ENCODE assay signal across 11 cellular contexts in genomic region chr3:192830279-192831110, GRCh38.
DNase-seq lines count a peak whose midpoint lies in the region; ATAC-seq, FAIRE-seq and TF ChIP-seq lines count a peak whose summit lies in the region.
"Had no signal": no experiment of that assay in that cellular context is flagged by ENCODE, and none has a peak within 500 bp of the region (broad histone marks: within the 10 kb centered on the region; RNA-seq: fewer than 3 reads in every experiment).

No MANE protein-coding gene starts in this region.

- H3K27ac ChIP-seq in testis (peak overlapping the region in 1 of 2 donors; percentile 0), adrenal gland (peak overlapping the region in 1 of 5 donors; percentile 11)

- TF ChIP-seq POLR2A in testis (IDR thresholded peaks at IDR 0.05) (no peak), adrenal gland (IDR thresholded peaks at IDR 0.05) (no peak)

- no peak for TF ChIP-seq CTCF in choroid plexus epithelial cell (conservative IDR thresholded peaks at IDR 0.05; ENCODE audit: low read depth, low read length)
- TF ChIP-seq CTCF in testis (IDR thresholded peaks at IDR 0.05): no peak
- no peak for TF ChIP-seq CTCF in adrenal gland (IDR thresholded peaks at IDR 0.05)

- H3K36me3 ChIP-seq in testis (ENCODE audit: low read depth, missing control alignments) (no peaks in the 10 kb centered on the region), adrenal gland (replicated peaks in 1 of 2) (no peaks in the 10 kb centered on the region)

- H3K9me3 ChIP-seq in testis: no peaks in the 10 kb centered on the region
- H3K9me3 ChIP-seq in adrenal gland (replicated peaks in 1 of 3): no peaks in the 10 kb centered on the region

- intact Hi-C loops in testis (cut with DNase I; ENCODE audit: low total_unique reads): no loop called here
- intact Hi-C loops in adrenal gland (cut with DNase I): loop anchor here in 1 of 2 donors (10.0 kb wide), 1 partner anchor 84 kb away; the partner anchor contains the start of gene MB21D2

- DNase-seq in GM18507 (ENCODE audit: extremely low spot score, insufficient read length, low read depth): no peak
- DNase-seq in NCI-H1694 (lab: John Stamatoyannopoulos, UW): peak; percentile 17
- DNase-seq in choroid plexus epithelial cell (ENCODE audit: low read depth): peak; percentile 51
- no peak for DNase-seq in testis
- DNase-seq in NCI-H146 treated with DMSO at 0.1 percent for 48 hours (lab: John Stamatoyannopoulos, UW; ENCODE audit: unreplicated experiment): no peak
- DNase-seq in adrenal gland: no peak
- DNase-seq in NOMO-1 treated with DMSO at 0.1 percent for 48 hours (lab: John Stamatoyannopoulos, UW; ENCODE audit: unreplicated experiment): no peak
- DNase-seq: activated effector memory CD4-positive, alpha-beta T cell treated with Interleukin-2 at 50 U/mL for 16 hours; effector CD8-positive, alpha-beta T cell had no signal

- H3K4me3 ChIP-seq in choroid plexus epithelial cell (ENCODE audit: low read depth, low read length) (no peak overlapping the region), testis (no peak overlapping the region), adrenal gland (no peak overlapping the region)

- WGBS in testis, 2 donors: 60 to 80% methylated on average over 7 of the region's 7 CpGs
- WGBS in adrenal gland, 4 donors: 74 to 75% (median 75%) methylated on average over 7 of the region's 7 CpGs

- FAIRE-seq in GM18507 (lab: Jason Lieb, UNC): peak; percentile 65
- FAIRE-seq: islet of Langerhans had no signal

- H3K4me1 ChIP-seq in testis (peaks cover 31% of the 10 kb centered on the region), adrenal gland (replicated peaks in 1 of 2) (peaks cover 10 to 37% of the 10 kb centered on the region in 2 donors)

- H3K27me3 ChIP-seq in testis (no peaks in the 10 kb centered on the region), adrenal gland (no peaks in the 10 kb centered on the region)

- ATAC-seq in GM21786 (IDR thresholded peaks at IDR 0.05; ENCODE audit: unreplicated experiment): peak; percentile 47

Comparison
In these comparisons a context has a peak if more than half of its experiments do, and no peak if none do; other contexts are left out.
1. DNase-seq: peak in NCI-H1694 (single experiment) and choroid plexus epithelial cell (single experiment); none in GM18507 (single experiment), testis (single experiment), NCI-H146 treated with DMSO at 0.1 percent for 48 hours (single experiment), adrenal gland (0 of 7) and NOMO-1 treated with DMSO at 0.1 percent for 48 hours (single experiment).